Comparison of ENCODE assay signal across 20 cellular contexts in the genomic region with DNA sequence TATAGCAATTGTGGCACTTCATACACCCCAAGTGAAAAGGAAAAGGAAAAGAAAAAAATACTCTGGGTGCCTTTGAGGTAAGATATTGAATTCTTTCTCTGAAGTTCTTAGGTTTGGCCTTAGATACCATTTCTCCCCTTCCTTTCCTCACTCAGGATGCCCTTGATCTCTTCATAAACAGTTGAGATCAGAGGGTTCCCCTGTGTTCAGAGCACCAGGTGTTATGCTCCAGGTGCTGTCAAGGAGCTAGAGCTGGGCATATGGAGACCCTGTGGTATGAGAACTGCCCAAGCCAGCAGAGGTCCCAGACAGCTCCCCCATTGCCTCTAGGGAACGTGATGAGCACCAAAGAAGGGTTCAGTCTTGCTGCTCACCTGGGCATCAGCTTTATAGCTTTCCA. TPM values are rescaled to one million over a fixed set of nuclear protein-coding genes. Genes with fewer than 3 reads are reported as not detected.
DNase-seq lines count a peak whose midpoint lies in the region; ATAC-seq, FAIRE-seq and TF ChIP-seq lines count a peak whose summit lies in the region.
"Had no signal": no experiment of that assay in that cellular context is flagged by ENCODE, and none has a peak within 500 bp of the region (broad histone marks: within the 10 kb centered on the region; RNA-seq: fewer than 3 reads in every experiment).

No MANE protein-coding gene starts in this region.

- H3K9me3 Mint-ChIP-seq in T-helper 2 cell treated with Interferon-gamma antibody and Interleukin-4, amounts not matched to agents 5 μg/mL and 100 μg/mL, for 36 hours, result no peaks in the 10 kb centered on the region
- H3K9me3 Mint-ChIP-seq in activated naive CD8-positive, alpha-beta T cell (ENCODE audit: low read depth), result no peaks in the 10 kb centered on the region
- H3K9me3 Mint-ChIP-seq in activated naive CD8-positive, alpha-beta T cell treated with anti-CD3 and anti-CD28 coated beads, Interleukin-2, amount 50 U/mL, for 24 hours, result no peaks in the 10 kb centered on the region
- H3K9me3 Mint-ChIP-seq in activated CD8-positive, alpha-beta T cell treated with anti-CD3 and anti-CD28 coated beads, Interleukin-2, amount 10 ng/mL, durations not matched to agents 7 days and 5 days (ENCODE audit: insufficient read depth), result no peaks in the 10 kb centered on the region

- H3K4me1 Mint-ChIP-seq in T-helper 2 cell treated with Interferon-gamma antibody and Interleukin-4, amounts not matched to agents 5 μg/mL and 100 μg/mL, for 36 hours (ENCODE audit: low read depth), result peaks cover 78% of the 10 kb centered on the region
- peaks cover 84% of the 10 kb centered on the region for H3K4me1 Mint-ChIP-seq in activated naive CD8-positive, alpha-beta T cell (ENCODE audit: low read depth)
- peaks cover 88% of the 10 kb centered on the region for H3K4me1 Mint-ChIP-seq in activated naive CD8-positive, alpha-beta T cell treated with anti-CD3 and anti-CD28 coated beads, Interleukin-2, amount 50 U/mL, for 24 hours
- H3K4me1 Mint-ChIP-seq in activated CD8-positive, alpha-beta T cell treated with anti-CD3 and anti-CD28 coated beads, Interleukin-2, amount 10 ng/mL, durations not matched to agents 7 days and 5 days (ENCODE audit: low read depth), result peaks cover 91% of the 10 kb centered on the region

- no peaks in the 10 kb centered on the region for H3K27me3 Mint-ChIP-seq in T-helper 2 cell treated with Interferon-gamma antibody and Interleukin-4, amounts not matched to agents 5 μg/mL and 100 μg/mL, for 36 hours (ENCODE audit: low read depth)
- H3K27me3 Mint-ChIP-seq in activated naive CD8-positive, alpha-beta T cell, result no peaks in the 10 kb centered on the region
- no peaks in the 10 kb centered on the region for H3K27me3 Mint-ChIP-seq in activated naive CD8-positive, alpha-beta T cell treated with anti-CD3 and anti-CD28 coated beads, Interleukin-2, amount 50 U/mL, for 24 hours
- no peaks in the 10 kb centered on the region for H3K27me3 Mint-ChIP-seq in activated CD8-positive, alpha-beta T cell treated with anti-CD3 and anti-CD28 coated beads, Interleukin-2, amount 10 ng/mL, durations not matched to agents 7 days and 5 days (ENCODE audit: low read depth)

- no peak for FAIRE-seq in kidney (lab: Jason Lieb, UNC)
- FAIRE-seq: GM12878 had no signal

- H3K9ac ChIP-seq in kidney (ENCODE audit: low read length in 2 of 2), result no peak overlapping the region
- H3K9ac ChIP-seq: BLaER1 had no signal

- H3K4me3 ChIP-seq in kidney (ENCODE audit: low read length in 2 of 2), result no peak overlapping the region
- H3K4me3 ChIP-seq: BLaER1, GM12878, PC-9 had no signal

- H3K27ac ChIP-seq in kidney (ENCODE audit: low read depth in 2 of 2, low read length in 2 of 2), result no peak overlapping the region
- H3K27ac ChIP-seq: BLaER1, PC-9 had no signal

- no peaks in the 10 kb centered on the region for H3K36me3 ChIP-seq in kidney (ENCODE audit: control insufficient read depth in 1 of 2, insufficient read depth in 2 of 2, low read length in 2 of 2)
- H3K36me3 ChIP-seq: BLaER1 had no signal

- ATAC-seq in activated naive CD8-positive, alpha-beta T cell treated with anti-CD3 and anti-CD28 coated beads, Interleukin-2, amount 50 U/mL, for 24 hours, result no peak
- ATAC-seq in activated CD8-positive, alpha-beta T cell treated with anti-CD3 and anti-CD28 coated beads, Interleukin-2, amount 10 ng/mL, durations not matched to agents 7 days and 5 days, result no peak
- ATAC-seq: GM12878 had no signal

- no peak for TF ChIP-seq CTCF in kidney (IDR thresholded peaks at IDR 0.05; ENCODE audit: borderline replicate concordance, extremely low read depth, insufficient read depth)

- POLR2A ChIA-PET in activated CD8-positive, alpha-beta T cell treated with anti-CD3 and anti-CD28 coated beads, Interleukin-2, amount 10 ng/mL, durations not matched to agents 7 days and 5 days (lab: Charles Lee), result no interaction called here

- no peak for DNase-seq in T-helper 2 cell treated with Interferon-gamma antibody and Interleukin-4, amounts not matched to agents 5 μg/mL and 100 μg/mL, for 36 hours (ENCODE audit: low spot score)
- no peak for DNase-seq in T-helper 2 cell
- DNase-seq in activated naive CD8-positive, alpha-beta T cell treated with anti-CD3 and anti-CD28 coated beads, Interleukin-2, amount 50 U/mL, for 24 hours, result no peak
- no peak for DNase-seq in activated CD8-positive, alpha-beta T cell treated with anti-CD3 and anti-CD28 coated beads, Interleukin-2, amount 10 ng/mL, durations not matched to agents 7 days and 5 days
- no peak for DNase-seq in SIG-M5 treated with dmso at 0.1 percent for 504 hours (lab: John Stamatoyannopoulos, UW; ENCODE audit: unreplicated experiment)
- no peak for DNase-seq in NCI-H1436 (lab: John Stamatoyannopoulos, UW)
- DNase-seq in kidney, result no peak
- DNase-seq: 8988T, COR-L47, H7, KBM-7, NCI-H1092 treated with DMSO at 0.1 percent for 48 hours, NCI-H1694 treated with DMSO at 0.1 percent for 48 hours, NCI-H446 treated with DMSO at 0.1 percent for 48 hours, NCI-H748 treated with DMSO at 0.1 percent for 48 hours, PC-9 had no signal

- peaks cover 1% of the 10 kb centered on the region for H3K36me3 Mint-ChIP-seq in T-helper 2 cell treated with Interferon-gamma antibody and Interleukin-4, amounts not matched to agents 5 μg/mL and 100 μg/mL, for 36 hours (ENCODE audit: low read depth)
- no peaks in the 10 kb centered on the region for H3K36me3 Mint-ChIP-seq in activated naive CD8-positive, alpha-beta T cell
- H3K36me3 Mint-ChIP-seq in activated naive CD8-positive, alpha-beta T cell treated with anti-CD3 and anti-CD28 coated beads, Interleukin-2, amount 50 U/mL, for 24 hours (ENCODE audit: low read depth), result peaks cover 1% of the 10 kb centered on the region
- H3K36me3 Mint-ChIP-seq in activated CD8-positive, alpha-beta T cell treated with anti-CD3 and anti-CD28 coated beads, Interleukin-2, amount 10 ng/mL, durations not matched to agents 7 days and 5 days (ENCODE audit: low read depth), result peaks cover 15% of the 10 kb centered on the region

- intact Hi-C loops in kidney (cut with DNase I), result no loop called here

- H3K27ac Mint-ChIP-seq in T-helper 2 cell treated with Interferon-gamma antibody and Interleukin-4, amounts not matched to agents 5 μg/mL and 100 μg/mL, for 36 hours, result peak overlapping the region; percentile 94
- H3K27ac Mint-ChIP-seq in activated naive CD8-positive, alpha-beta T cell, result peak overlapping the region; percentile 79
- no peak overlapping the region for H3K27ac Mint-ChIP-seq in activated naive CD8-positive, alpha-beta T cell treated with anti-CD3 and anti-CD28 coated beads, Interleukin-2, amount 50 U/mL, for 24 hours
- peak overlapping the region; percentile 95 for H3K27ac Mint-ChIP-seq in activated CD8-positive, alpha-beta T cell treated with anti-CD3 and anti-CD28 coated beads, Interleukin-2, amount 10 ng/mL, durations not matched to agents 7 days and 5 days

- H3K9me3 ChIP-seq in kidney (ENCODE audit: control insufficient read depth in 1 of 2, low read length in 2 of 2), result no peaks in the 10 kb centered on the region
- H3K9me3 ChIP-seq: BLaER1 had no signal

- H3K4me3 Mint-ChIP-seq in T-helper 2 cell treated with Interferon-gamma antibody and Interleukin-4, amounts not matched to agents 5 μg/mL and 100 μg/mL, for 36 hours, result peak overlapping the region; percentile 32
- H3K4me3 Mint-ChIP-seq in activated naive CD8-positive, alpha-beta T cell, result no peak overlapping the region
- no peak overlapping the region for H3K4me3 Mint-ChIP-seq in activated naive CD8-positive, alpha-beta T cell treated with anti-CD3 and anti-CD28 coated beads, Interleukin-2, amount 50 U/mL, for 24 hours
- no peak overlapping the region for H3K4me3 Mint-ChIP-seq in activated CD8-positive, alpha-beta T cell treated with anti-CD3 and anti-CD28 coated beads, Interleukin-2, amount 10 ng/mL, durations not matched to agents 7 days and 5 days

- CTCF ChIA-PET in activated CD8-positive, alpha-beta T cell treated with anti-CD3 and anti-CD28 coated beads, Interleukin-2, amount 10 ng/mL, durations not matched to agents 7 days and 5 days (lab: Charles Lee), result no interaction called here

- H3K4me1 ChIP-seq in kidney (ENCODE audit: control insufficient read depth in 1 of 2, insufficient read depth in 1 of 2, low read depth in 1 of 2, low read length in 2 of 2), result no peaks in the 10 kb centered on the region

RNA-seq across cellular contexts. Expression of gene CD40LG, which starts 17.1 kb away (rescaled TPM):
- 1 to 10 TPM; 4.7 to 5.1 TPM for total RNA-seq in activated CD8-positive, alpha-beta T cell treated with anti-CD3 and anti-CD28 coated beads, Interleukin-2, amount 10 ng/mL, durations not matched to agents 7 days and 5 days
- 0.85 TPM for total RNA-seq in kidney
- 0.22 TPM for polyA plus RNA-seq in kidney (ENCODE audit: insufficient read depth, low read depth, low replicate concordance)
- total RNA-seq: H7, MCF 10A, PC-9 had no signal
